23 cellular contexts compared by ENCODE assay signal in the genomic region with DNA sequence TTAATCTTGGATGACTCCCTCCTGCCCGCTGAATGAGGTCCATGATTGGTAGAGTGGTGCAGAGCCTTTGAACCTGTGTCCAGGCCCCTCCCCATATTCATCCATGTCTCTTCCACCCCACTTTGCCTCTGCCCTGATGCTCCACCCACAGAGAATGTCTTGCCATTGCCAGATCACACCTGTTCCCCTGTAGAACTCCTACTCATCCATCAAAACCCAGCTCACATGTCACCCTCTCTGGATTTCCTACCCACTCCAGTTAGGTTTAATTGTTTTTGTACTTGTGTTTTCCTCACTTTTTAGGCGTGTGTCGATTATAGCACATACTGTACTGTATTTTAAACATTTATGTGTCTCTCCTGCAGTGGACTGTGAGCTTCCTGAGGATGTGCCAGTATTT.
"Had no signal": no experiment of that assay in that cellular context is flagged by ENCODE, and none has a peak within 500 bp of the region (broad histone marks: within the 10 kb centered on the region; RNA-seq: fewer than 3 reads in every experiment).

No MANE protein-coding gene starts in this region.

- ATAC-seq: HepG2, PC-3, Right ventricle myocardium inferior had no signal

- H3K4me3 ChIP-seq: MG63, Peyer's patch, SJCRH30 had no signal

- H3K4me1 ChIP-seq: Peyer's patch had no signal

- H3K27me3 ChIP-seq: MG63, Peyer's patch, SJCRH30 had no signal

- H3K27ac ChIP-seq: Peyer's patch, SJCRH30 had no signal

- H3K9me3 ChIP-seq: MG63, SJCRH30 had no signal

- H3K36me3 ChIP-seq: Peyer's patch had no signal

- DNase-seq: IMR-90, Karpas-422, KG1, MG63, NCI-H1092, NCI-H1105 treated with DMSO at 0.1 percent for 48 hours, NCI-H1417 treated with DMSO at 0.1 percent for 48 hours, NCI-H146, NCI-H1694 treated with DMSO at 0.1 percent for 48 hours, NCI-H1930, NCI-H2081, NCI-H2107, NCI-H2227 treated with DMSO at 0.1 percent for 48 hours, NCI-H524, NCI-H69, NCI-H774, PC-3, Peyer's patch, SHP77 treated with DMSO at 0.1 percent for 48 hours, SJCRH30, SW 1271 had no signal
